In genomic region chr16:73057369-73058210, GRCh38 we compare ENCODE assay signal across 8 cellular contexts. TPM values are rescaled to one million over a fixed set of nuclear protein-coding genes. Genes with fewer than 3 reads are reported as not detected.
DNase-seq lines count a peak whose midpoint lies in the region; ATAC-seq and TF ChIP-seq lines count a peak whose summit lies in the region.

No MANE protein-coding gene starts in this region.

- peaks cover 71% of the 10 kb centered on the region for H3K79me2 ChIP-seq in osteoblast (ENCODE audit: insufficient read depth, low read length)

- POLR2A ChIA-PET in AG04450 (lab: Yijun Ruan, JAX), result interaction anchor here (0.6 to 1.0 kb wide), 2 partner anchors 22 to 489 kb away, joined by 3 to 6 read pairs; no protein-coding TSS in a partner anchor

- H3K9me3 ChIP-seq in AG04450 (ENCODE audit: control insufficient read depth, insufficient read depth, low read length), result no peaks in the 10 kb centered on the region
- no peaks in the 10 kb centered on the region for H3K9me3 ChIP-seq in osteoblast (ENCODE audit: low read depth, low read length)

- H3K4me1 ChIP-seq in osteoblast (ENCODE audit: insufficient read depth, low read length), result peaks cover 60% of the 10 kb centered on the region

- H3K27me3 ChIP-seq in AG04450 (ENCODE audit: control insufficient read depth, insufficient read depth, low read length), result no peaks in the 10 kb centered on the region
- no peaks in the 10 kb centered on the region for H3K27me3 ChIP-seq in osteoblast (ENCODE audit: insufficient read depth, low read length)

- CTCF ChIA-PET in AG04450 (lab: Charles Lee), result interaction anchor here (0.6 to 3.5 kb wide), 4 partner anchors 225 to 821 kb away, joined by 3 to 22 read pairs (median 6); no protein-coding TSS in a partner anchor

- peak overlapping the region; percentile 72 for H3K4me3 ChIP-seq in AG04450 (ENCODE audit: low read depth, low read length)
- H3K4me3 ChIP-seq in fibroblast of pulmonary artery (replicated peaks; ENCODE audit: low read depth, low read length), result peak overlapping the region; percentile 84
- H3K4me3 ChIP-seq in osteoblast (ENCODE audit: insufficient read depth, low read length), result peak overlapping the region; percentile 85

- DNase-seq in AG04450 (ENCODE audit: low read depth, low spot score), result no peak
- peak; percentile 47 for DNase-seq in fibroblast of pulmonary artery (ENCODE audit: low read depth)
- peak; percentile 95 for DNase-seq in osteoblast (ENCODE audit: insufficient read length, low spot score, missing footprints)
- no peak for DNase-seq in stimulated activated naive CD4-positive, alpha-beta T cell (lab: John Stamatoyannopoulos, UW)
- DNase-seq in NOMO-1 treated with dmso at 0.1 percent for 144 hours (lab: John Stamatoyannopoulos, UW; ENCODE audit: unreplicated experiment), result no peak

- TF ChIP-seq CTCF in AG04450 (IDR thresholded peaks at IDR 0.05; ENCODE audit: low read depth, low read length) (peak; percentile 35; the same call in 1 of the 2 replicates), fibroblast of pulmonary artery (IDR thresholded peaks at IDR 0.05; ENCODE audit: low read length, missing control alignments) (no peak), osteoblast (IDR thresholded peaks at IDR 0.05; ENCODE audit: extremely low read depth, low read depth, low read length) (no peak)

- peak overlapping the region; percentile 3 for H3K27ac ChIP-seq in AG04450 (ENCODE audit: low read depth, low read length)
- H3K27ac ChIP-seq in osteoblast (ENCODE audit: low read depth, low read length), result peak overlapping the region; percentile 87

- H3K4me2 ChIP-seq in osteoblast (ENCODE audit: insufficient read depth, low read length), result peak overlapping the region; percentile 94

- peak overlapping the region; percentile 69 for H2AFZ ChIP-seq in osteoblast (ENCODE audit: low read length)

- no peaks in the 10 kb centered on the region for H4K20me1 ChIP-seq in osteoblast (ENCODE audit: insufficient read depth, low read length)

- ATAC-seq in GM18520 (IDR thresholded peaks at IDR 0.05; ENCODE audit: unreplicated experiment) (peak; percentile 40), HG02981 (IDR thresholded peaks at IDR 0.05; ENCODE audit: unreplicated experiment) (peak; percentile 38), SK-N-SH treated with all-trans-retinoic acid at 6 μM for 48 hours (peak; percentile 34)

- no peaks in the 10 kb centered on the region for H3K36me3 ChIP-seq in osteoblast (ENCODE audit: insufficient read depth, low read length)

TF ChIP-seq in SK-N-SH treated with all-trans-retinoic acid at 6 μM for 48 hours, 23 proteins besides CTCF, POLR2A, EP300 and RAD21:
- TF ChIP-seq POU6F1 (CRISPR knock-in tag; IDR thresholded peaks at IDR 0.05; ENCODE audit: borderline replicate concordance, low read depth), result no peak
- no peak for TF ChIP-seq PATZ1 (CRISPR knock-in tag; IDR thresholded peaks at IDR 0.05; ENCODE audit: borderline replicate concordance)
- no peak for TF ChIP-seq ISL1 (CRISPR knock-in tag; IDR thresholded peaks at IDR 0.05)
- TF ChIP-seq SNAI2 (CRISPR knock-in tag; IDR thresholded peaks at IDR 0.05), result no peak
- TF ChIP-seq CREB5 (CRISPR knock-in tag; IDR thresholded peaks at IDR 0.05; ENCODE audit: low read depth), result no peak
- no peak for TF ChIP-seq OSR1 (CRISPR knock-in tag; IDR thresholded peaks at IDR 0.05)
- TF ChIP-seq TOX (CRISPR knock-in tag; IDR thresholded peaks at IDR 0.05; ENCODE audit: borderline replicate concordance), result no peak
- no peak for TF ChIP-seq CSDC2 (CRISPR knock-in tag; IDR thresholded peaks at IDR 0.05)
- TF ChIP-seq BACH2 (CRISPR knock-in tag; IDR thresholded peaks at IDR 0.05; ENCODE audit: borderline replicate concordance), result no peak
- no peak for TF ChIP-seq ESRRG (CRISPR knock-in tag; IDR thresholded peaks at IDR 0.05)
- TF ChIP-seq ZFP30 (CRISPR knock-in tag; IDR thresholded peaks at IDR 0.05), result no peak
- no peak for TF ChIP-seq ZNF70 (CRISPR knock-in tag; IDR thresholded peaks at IDR 0.05)
- no peak for TF ChIP-seq PPARA (CRISPR knock-in tag; IDR thresholded peaks at IDR 0.05; ENCODE audit: borderline replicate concordance)
- TF ChIP-seq ZC3H10 (CRISPR knock-in tag; IDR thresholded peaks at IDR 0.05), result no peak
- TF ChIP-seq ZNF8 (CRISPR knock-in tag; IDR thresholded peaks at IDR 0.05), result no peak
- no peak for TF ChIP-seq ZNF565 (CRISPR knock-in tag; conservative IDR thresholded peaks at IDR 0.05; ENCODE audit: low read depth)
- no peak for TF ChIP-seq ARNTL (CRISPR knock-in tag; IDR thresholded peaks at IDR 0.05; ENCODE audit: borderline replicate concordance, low read depth)
- no peak for TF ChIP-seq GLIS3 (CRISPR knock-in tag; IDR thresholded peaks at IDR 0.05)
- no peak for TF ChIP-seq ZFP3 (CRISPR knock-in tag; IDR thresholded peaks at IDR 0.05)
- no peak for TF ChIP-seq TSHZ2 (CRISPR knock-in tag; IDR thresholded peaks at IDR 0.05)

RNA-seq across cellular contexts. Expression of gene ZFHX3, which starts 9.7 kb away (rescaled TPM):
- polyA plus RNA-seq in AG04450 (2011; rRNA removed), result 3.3 and 4.2 TPM in 2 replicates
- polyA minus RNA-seq in AG04450 (2011; rRNA and poly(A)+ RNA removed), result 11.1 and 12.1 TPM in 2 replicates
- total RNA-seq in osteoblast, result 14.1 and 14.5 TPM in 2 replicates

Comparison
In these comparisons a context has a peak if more than half of its experiments do, and no peak if none do; other contexts are left out.
1. DNase-seq: peak in fibroblast of pulmonary artery (single experiment) and osteoblast (single experiment); none in AG04450 (single experiment), stimulated activated naive CD4-positive, alpha-beta T cell (0 of 6) and NOMO-1 treated with dmso at 0.1 percent for 144 hours (single experiment).
2. Peak in every context shown above with its lines, with median percentiles within 50 percentile points of each other: H3K4me3 ChIP-seq and ATAC-seq.